In genomic region chr2:208279236-208279635, GRCh38 we compare ENCODE assay signal across 21 cellular contexts.
"Had no signal": no experiment of that assay in that cellular context is flagged by ENCODE, and none has a peak within 500 bp of the region (broad histone marks: within the 10 kb centered on the region; RNA-seq: fewer than 3 reads in every experiment).

No MANE protein-coding gene starts in this region.

- H3K4me1 ChIP-seq: colonic mucosa, esophagus squamous epithelium, gastrocnemius medialis, sigmoid colon, suprapubic skin had no signal

- H3K4me2 ChIP-seq: smooth muscle cell had no signal

- DNase-seq: colonic mucosa; dermis blood vessel endothelial cell; esophagus squamous epithelium; gastrocnemius medialis; heart right ventricle; hypothalamus; mammary epithelial cell; mucosa of descending colon; naive thymus-derived CD8-positive, alpha-beta T cell; sigmoid colon; stimulated activated CD4-positive, alpha-beta T cell treated with anti-CD3 and anti-CD28 coated beads, Interleukin-4, amount 100 ng/mL, for 1 hour; stimulated activated CD8-positive, alpha-beta memory T cell treated with anti-CD3 and anti-CD28 coated beads, Interleukin-4, amount 100 ng/mL, for 48 hours; stimulated activated naive CD8-positive, alpha-beta T cell treated with anti-CD3 and anti-CD28 coated beads, Interleukin-15, Interleukin-2, amounts not matched to agents 100 U/mL and 50 U/mL, for 24 hours; thyroid gland had no signal

- H3K9me3 Mint-ChIP-seq: stimulated activated effector memory CD8-positive, alpha-beta T cell treated with anti-CD3 and anti-CD28 coated beads, Interleukin-12 subunit alpha, Interleukin-12 subunit beta, amount 100 ng/mL, for 72 hours; type B pancreatic cell had no signal

- H3K9me3 ChIP-seq: colonic mucosa, esophagus squamous epithelium, gastrocnemius medialis, neutrophil, sigmoid colon, suprapubic skin, thyroid gland had no signal

- ATAC-seq: gastrocnemius medialis; heart right ventricle; left lobe of liver; mucosa of descending colon; naive thymus-derived CD8-positive, alpha-beta T cell; stimulated activated effector memory CD8-positive, alpha-beta T cell treated with anti-CD3 and anti-CD28 coated beads, Interleukin-12 subunit alpha, Interleukin-12 subunit beta, amount 100 ng/mL, for 72 hours; stimulated activated naive CD8-positive, alpha-beta T cell treated with anti-CD3 and anti-CD28 coated beads, Interleukin-15, Interleukin-2, amounts not matched to agents 100 U/mL and 50 U/mL, for 24 hours had no signal

- H3K27ac ChIP-seq: colonic mucosa, esophagus squamous epithelium, gastrocnemius medialis, heart right ventricle, neutrophil, sigmoid colon, suprapubic skin, thyroid gland had no signal

- H3K27me3 ChIP-seq: colonic mucosa, esophagus squamous epithelium, gastrocnemius medialis, heart right ventricle, neutrophil, sigmoid colon, suprapubic skin, thyroid gland had no signal

- FAIRE-seq: urothelium cell line had no signal

- H3K27me3 Mint-ChIP-seq: naive thymus-derived CD8-positive, alpha-beta T cell; type B pancreatic cell had no signal

- H3K4me3 ChIP-seq: colonic mucosa, esophagus squamous epithelium, gastrocnemius medialis, heart right ventricle, mucosa of descending colon, sigmoid colon, smooth muscle cell, suprapubic skin, thyroid gland had no signal

- H3K27ac Mint-ChIP-seq: type B pancreatic cell had no signal

- H3K4me3 Mint-ChIP-seq: naive thymus-derived CD8-positive, alpha-beta T cell; stimulated activated effector memory CD8-positive, alpha-beta T cell treated with anti-CD3 and anti-CD28 coated beads, Interleukin-12 subunit alpha, Interleukin-12 subunit beta, amount 100 ng/mL, for 72 hours; type B pancreatic cell had no signal
